8 cellular contexts compared by ENCODE assay signal in genomic region chr14:70821916-70822705, GRCh38. TPM values are rescaled to one million over a fixed set of nuclear protein-coding genes. Genes with fewer than 3 reads are reported as not detected.
DNase-seq lines count a peak whose midpoint lies in the region; ATAC-seq and TF ChIP-seq lines count a peak whose summit lies in the region.

No MANE protein-coding gene starts in this region.

- H3K4me2 ChIP-seq in H9 (ENCODE audit: insufficient read depth, insufficient read length, low read length) (peak overlapping the region; percentile 51), PC-9 (peak overlapping the region; percentile 98)

- peaks cover 0 to 4% (median 2%) of the 10 kb centered on the region in 3 experiments; a peak in 3 of 7 replicates for H3K36me3 Mint-ChIP-seq in H9 (ENCODE audit: insufficient read depth in 1 of 3, low read depth in 3 of 3)

- no peak overlapping the region for H3K23ac ChIP-seq in H9 (ENCODE audit: insufficient read length, low read depth, low read length)

- no peak overlapping the region for H4K5ac ChIP-seq in H9 (ENCODE audit: insufficient read length, low read depth, low read length)

- no peak for TF ChIP-seq EP300 in transverse colon (IDR thresholded peaks at IDR 0.05; ENCODE audit: low read depth)

- H3K9me3 ChIP-seq in A673 (ENCODE audit: low read depth, low read length, poor library complexity, severe bottlenecking) = no peaks in the 10 kb centered on the region
- no peaks in the 10 kb centered on the region for H3K9me3 ChIP-seq in H9 (ENCODE audit: control insufficient read depth, low read depth, low read length)
- no peaks in the 10 kb centered on the region for H3K9me3 ChIP-seq in PC-9 (ENCODE audit: insufficient read depth, low read depth)
- no peaks in the 10 kb centered on the region for H3K9me3 ChIP-seq in transverse colon

- H3K4ac ChIP-seq in H9 (ENCODE audit: low read depth, low read length) = no peak overlapping the region

- H3K79me1 ChIP-seq in H9 (ENCODE audit: insufficient read depth, low read depth, low read length, poor library complexity, severe bottlenecking) = no peaks in the 10 kb centered on the region

- POLR2A ChIA-PET in A673 (lab: Charles Lee; ENCODE audit: low non-redundant PET) (no interaction called here), PC-9 (lab: Charles Lee; ENCODE audit: unreplicated experiment) (interaction anchor here (0.6 kb wide), 1 partner anchor 186 kb away, joined by 6 read pairs; no protein-coding TSS in a partner anchor)

- H3K9me2 ChIP-seq in PC-9 (ENCODE audit: insufficient read depth) = no peaks in the 10 kb centered on the region

- H3K27ac ChIP-seq in A673 (ENCODE audit: low read depth, low read length, poor library complexity, severe bottlenecking) (peak overlapping the region; percentile 79), H9 (ENCODE audit: insufficient read length, low read depth, low read length) (no peak overlapping the region), PC-9 (no peak overlapping the region), transverse colon (no peak overlapping the region)

- H3K4me3 Mint-ChIP-seq in H9 = peak overlapping the region; percentile 65 to 93

- no peaks in the 10 kb centered on the region for H3K9me3 Mint-ChIP-seq in H9

- H3K9ac ChIP-seq in H9 (ENCODE audit: extremely low read depth, insufficient read length, low read length) = peak overlapping the region; percentile 66

- BruUV-seq in A673 (replicated peaks; lab: Mats Ljungman, UMichigan) (no TSS peak), PC-9 (replicated peaks; lab: Mats Ljungman, UMichigan) (no TSS peak)

- H3K14ac ChIP-seq in H9 (ENCODE audit: insufficient read depth, low read length) = peak overlapping the region; percentile 90

- H3K27me3 Mint-ChIP-seq in H9 (ENCODE audit: low read depth) = peaks cover 57% of the 10 kb centered on the region

- no peak overlapping the region for H2BK120ac ChIP-seq in H9 (ENCODE audit: low read depth, low read length, poor library complexity, severe bottlenecking)

- H4K20me1 ChIP-seq in H9 (ENCODE audit: control insufficient read depth, insufficient read depth, insufficient read length) (no peaks in the 10 kb centered on the region), PC-9 (ENCODE audit: insufficient read depth) (no peaks in the 10 kb centered on the region)

- H3K27ac Mint-ChIP-seq in H9 = peak overlapping the region in 2 of 3 experiments; percentile 16 to 79; a peak in 3 of 7 replicates

- DNase-seq in A673 (ENCODE audit: low spot score) (peak; percentile 71), H9 (peak; percentile 60), PC-9 (peak in 1 of 2 experiments; percentile 33), glomerular visceral epithelial cell (ENCODE audit: extremely low spot score) (peak; percentile 54), omental fat pad (ENCODE audit: low spot score) (peak; percentile 25), transverse colon (peak; percentile 58), GOT3 (lab: John Stamatoyannopoulos, UW) (no peak)
- peak; percentile 42 for DNase-seq in activated gamma-delta T cell treated with anti-CD3 and anti-CD28 coated beads, Interleukin-2, amount 50 U/mL, for 16 hours (ENCODE audit: low read depth)

- H3K4me1 Mint-ChIP-seq in H9 = peaks cover 17 to 20% of the 10 kb centered on the region in 2 experiments

- 0 out of 2 replicates have a peak, but pooled peaks cover 6% of the 10 kb centered on the region for H3F3A ChIP-seq in PC-9 (ENCODE audit: insufficient read depth, low read depth)

- H3T11ph ChIP-seq in H9 (ENCODE audit: low read length) = no peak overlapping the region

- H2BK5ac ChIP-seq in H9 (ENCODE audit: insufficient read length, low read length) = no peak overlapping the region

- no peak overlapping the region for H2AK5ac ChIP-seq in H9 (ENCODE audit: insufficient read length, low read length)

- no peak for TF ChIP-seq CTCF in A673 (conservative IDR thresholded peaks at IDR 0.05; ENCODE audit: low read depth, low read length)
- TF ChIP-seq CTCF in H9 (conservative IDR thresholded peaks at IDR 0.05) = no peak
- TF ChIP-seq CTCF in PC-9 (conservative IDR thresholded peaks at IDR 0.05) = no peak
- no peak for TF ChIP-seq CTCF in omental fat pad (IDR thresholded peaks at IDR 0.05)
- TF ChIP-seq CTCF in transverse colon (IDR thresholded peaks at IDR 0.05) = no peak

- peak overlapping the region; percentile 73 for H3K18ac ChIP-seq in H9 (ENCODE audit: insufficient read length, low read depth, low read length)

- in situ Hi-C loops in transverse colon (cut with MboI; ENCODE audit: low pct_ligation_motif_present in 1 of 4, low pct_unique_long_range_greater_than_20kb in 1 of 4, low sequenced_read_pairs in 3 of 4) = loop anchor here in 2 of 4 donors (10.0 to 25.0 kb wide), 2 partner anchors 143 to 210 kb away; partner anchors contain the start of gene MED6 (in 2 of the 2)

- H3K36me3 ChIP-seq in A673 (ENCODE audit: insufficient read depth, low read length, poor library complexity, severe bottlenecking) = no peaks in the 10 kb centered on the region
- H3K36me3 ChIP-seq in PC-9 (ENCODE audit: low read depth) = no peaks in the 10 kb centered on the region
- no peaks in the 10 kb centered on the region for H3K36me3 ChIP-seq in transverse colon

- no peak overlapping the region for H4K8ac ChIP-seq in H9 (replicated peaks; ENCODE audit: insufficient read length, low read depth, low read length)

- WGBS in H9 (ENCODE audit: extremely low coverage, insufficient read length, low lambda C conversion rate) = no CpG with 5 or more reads among the region's 61 CpGs
- WGBS in transverse colon (ENCODE audit: low coverage in 1 of 2), 2 donors = 0% methylated on average over 7 to 41 of the region's 61 CpGs

- H2AFZ ChIP-seq in H9 (ENCODE audit: low read length) (no peak overlapping the region), PC-9 (peak overlapping the region; percentile 92)

- intact Hi-C loops in A673 (cut with micrococcal nuclease; ENCODE audit: unreplicated experiment) (no loop called here), PC-9 (cut with micrococcal nuclease; ENCODE audit: unreplicated experiment) (loop anchor here (2.0 to 5.0 kb wide), 3 partner anchors 85 to 1035 kb away; partner anchors contain the start of gene PCNX1), transverse colon (cut with DNase I; ENCODE audit: low total_unique reads) (loop anchor here (10.0 kb wide), 1 partner anchor 153 kb away; no protein-coding TSS in a partner anchor)

- no peak overlapping the region for H3K56ac ChIP-seq in H9 (ENCODE audit: insufficient read length, low read depth, low read length)

- CTCF ChIA-PET in A673 (lab: Charles Lee) (interaction anchor here (0.9 to 1.0 kb wide), 2 partner anchors 12 to 134 kb away, joined by 3 to 14 read pairs; no protein-coding TSS in a partner anchor), PC-9 (lab: Charles Lee) (interaction anchor here (0.7 to 0.8 kb wide), 2 partner anchors 350 to 374 kb away, joined by 5 to 6 read pairs; no protein-coding TSS in a partner anchor)

- TF ChIP-seq POLR2A in transverse colon (IDR thresholded peaks at IDR 0.05) = no peak

- H3K27me3 ChIP-seq in A673 (replicated peaks; ENCODE audit: insufficient read depth, low read depth, low read length, poor library complexity) = no peaks in the 10 kb centered on the region
- H3K27me3 ChIP-seq in H9 (ENCODE audit: insufficient read depth, low read length) = no peaks in the 10 kb centered on the region; the same call in 1 of the 2 replicates
- H3K27me3 ChIP-seq in PC-9 (ENCODE audit: insufficient read depth, low read depth) = peaks cover 30% of the 10 kb centered on the region; the same call in 1 of the 2 replicates
- H3K27me3 ChIP-seq in transverse colon = peaks cover 44% of the 10 kb centered on the region

- no peak overlapping the region for H2BK15ac ChIP-seq in H9 (ENCODE audit: low read depth, low read length)

- no peaks in the 10 kb centered on the region for H3K79me2 ChIP-seq in H9 (ENCODE audit: insufficient read depth, low read length)
- H3K79me2 ChIP-seq in PC-9 (ENCODE audit: low read depth) = no peaks in the 10 kb centered on the region

- peak; percentile 73 for ATAC-seq in omental fat pad (ENCODE audit: low FRiP score)

- no peak overlapping the region for H4K91ac ChIP-seq in H9 (ENCODE audit: insufficient read length, low read depth, low read length)

- peaks cover 18% of the 10 kb centered on the region for H3K23me2 ChIP-seq in H9 (ENCODE audit: insufficient read length, low read depth, low read length, poor library complexity, severe bottlenecking)

- H3K4me1 ChIP-seq in A673 (ENCODE audit: insufficient read depth, low read length, poor library complexity, severe bottlenecking) = peaks cover 12% of the 10 kb centered on the region
- H3K4me1 ChIP-seq in H9 (ENCODE audit: insufficient read depth, low read length) = no peaks in the 10 kb centered on the region
- 0 out of 2 replicates have a peak, but pooled peaks cover 5% of the 10 kb centered on the region for H3K4me1 ChIP-seq in PC-9 (replicated peaks; ENCODE audit: insufficient read depth)
- peaks cover 0 to 20% (median 11%) of the 10 kb centered on the region in 4 donors for H3K4me1 ChIP-seq in transverse colon

- H3K4me3 ChIP-seq in A673 (ENCODE audit: low read depth, low read length, poor library complexity, severe bottlenecking) = peak overlapping the region; percentile 81
- H3K4me3 ChIP-seq in PC-9 = peak overlapping the region; percentile 74
- H3K4me3 ChIP-seq in transverse colon = peak overlapping the region; percentile 43 to 69 (median 50)

- H2BK20ac ChIP-seq in H9 (ENCODE audit: low read depth, low read length, poor library complexity, severe bottlenecking) = no peak overlapping the region

- no peak overlapping the region for H2BK12ac ChIP-seq in H9 (ENCODE audit: insufficient read length, low read depth, low read length)

RNA-seq across cellular contexts. Expression of gene MAP3K9, which starts 12.8 kb away (rescaled TPM):
- total RNA-seq in A673 (2021) (5.4 and 6.4 TPM in 2 replicates), H9 (2021) (18.3 and 20.0 TPM in 2 replicates), PC-9 (2021) (21.4 and 25.0 TPM in 2 replicates), omental fat pad (1 to 10 TPM in 2 of 4 donors, under 1 TPM in 2; 0.32 to 5.8 (median 1.1) TPM), transverse colon (10 to 100 TPM in 1 of 4 donors, 1 to 10 TPM in 3; 5.0 to 12.7 (median 8.3) TPM)
